Comparison of ENCODE assay signal across 15 cellular contexts in genomic region chr12:54463034-54463433, GRCh38. TPM values are rescaled to one million over a fixed set of nuclear protein-coding genes. Genes with fewer than 3 reads are reported as not detected.
A peak's percentile ranks its signal among the peaks of the same experiment; 100 is the strongest.
DNase-seq lines count a peak whose midpoint lies in the region; ATAC-seq, FAIRE-seq and TF ChIP-seq lines count a peak whose summit lies in the region.
"Had no signal": no experiment of that assay in that cellular context is flagged by ENCODE, and none has a peak within 500 bp of the region (broad histone marks: within the 10 kb centered on the region; RNA-seq: fewer than 3 reads in every experiment).

No MANE protein-coding gene starts in this region.

- no peak overlapping the region for H3K4me3 Mint-ChIP-seq in astrocyte (ENCODE audit: unreplicated experiment)
- H3K4me3 Mint-ChIP-seq: stimulated activated memory B cell treated with anti-CD40 and anti-IgM and Interleukin-4, amounts not matched to agents 10 μg/mL and 1 μg/mL and 100 μg/mL, for 72 hours; T-cell had no signal

- in situ Hi-C loops in HAP-1 (cut with MboI; ENCODE audit: low sequenced_read_pairs) = no loop called here

- H4K20me1 ChIP-seq in astrocyte (ENCODE audit: insufficient read depth, low read length) = no peaks in the 10 kb centered on the region

- WGBS in aorta, 2 donors = 54 to 64% methylated on average over 2 of the region's 2 CpGs

- H3K27me3 ChIP-seq in astrocyte (ENCODE audit: insufficient read depth, low read length) (peaks cover 25% of the 10 kb centered on the region), aorta (ENCODE audit: control insufficient read depth in 1 of 2, insufficient read depth in 2 of 2, low read length in 1 of 2) (no peaks in the 10 kb centered on the region), HAP-1 (ENCODE audit: low read depth) (no peaks in the 10 kb centered on the region)

- DNase-seq in Right ventricle myocardium inferior (ENCODE audit: missing footprints) (no peak), cardiac septum (ENCODE audit: low spot score) (no peak), astrocyte (ENCODE audit: low read depth) (peak; percentile 16), left ventricle myocardium superior (peak; percentile 34), aorta (no peak), HAP-1 (ENCODE audit: low spot score in 2 of 2) (no peak)
- DNase-seq: ACHN; activated CD4-positive, alpha-beta T cell treated with anti-CD3 and anti-CD28 coated beads, Interleukin-2, amount 50 U/mL, for 4 hours; activated naive CD4-positive, alpha-beta T cell treated with Interleukin-2 at 50 U/mL for 16 hours; GDM1; T-cell had no signal

- H3K4me1 Mint-ChIP-seq in astrocyte (ENCODE audit: low read depth, unreplicated experiment) = no peaks in the 10 kb centered on the region
- H3K4me1 Mint-ChIP-seq: stimulated activated memory B cell treated with anti-CD40 and anti-IgM and Interleukin-4, amounts not matched to agents 10 μg/mL and 1 μg/mL and 100 μg/mL, for 72 hours; T-cell had no signal

- no peak overlapping the region for H3K4me2 ChIP-seq in astrocyte (ENCODE audit: low read length)

- H3K4me3 ChIP-seq in astrocyte (ENCODE audit: insufficient read depth, low read depth, low read length) (no peak overlapping the region), aorta (ENCODE audit: low read length in 2 of 2) (no peak overlapping the region), HAP-1 (no peak overlapping the region)

- H3K4me1 ChIP-seq in astrocyte (ENCODE audit: insufficient read depth, low read length) = no peaks in the 10 kb centered on the region
- H3K4me1 ChIP-seq in aorta (ENCODE audit: control insufficient read depth in 1 of 2, insufficient read depth in 2 of 2, low read length in 2 of 2) = no peaks in the 10 kb centered on the region
- H3K4me1 ChIP-seq in HAP-1 = peaks cover 3% of the 10 kb centered on the region

- no peaks in the 10 kb centered on the region for H3K9me3 ChIP-seq in astrocyte (ENCODE audit: insufficient read depth, low read depth, low read length)
- H3K9me3 ChIP-seq in aorta (ENCODE audit: control insufficient read depth, low read length) = no peaks in the 10 kb centered on the region
- no peaks in the 10 kb centered on the region for H3K9me3 ChIP-seq in HAP-1

- H3K27me3 Mint-ChIP-seq in astrocyte (ENCODE audit: low read depth, unreplicated experiment) = peaks cover 4% of the 10 kb centered on the region
- H3K27me3 Mint-ChIP-seq: stimulated activated memory B cell treated with anti-CD40 and anti-IgM and Interleukin-4, amounts not matched to agents 10 μg/mL and 1 μg/mL and 100 μg/mL, for 72 hours had no signal

- intact Hi-C loops in Right ventricle myocardium inferior (cut with DNase I) (no loop called here), cardiac septum (cut with DNase I) (no loop called here), left ventricle myocardium superior (cut with micrococcal nuclease) (no loop called here), aorta (cut with DNase I) (no loop called here)

- H3K27ac ChIP-seq in astrocyte (ENCODE audit: low read depth, low read length) (no peak overlapping the region), aorta (ENCODE audit: low read depth in 1 of 2, low read length in 2 of 2) (no peak overlapping the region)

- no peaks in the 10 kb centered on the region for H3K9me3 Mint-ChIP-seq in astrocyte (ENCODE audit: unreplicated experiment)
- H3K9me3 Mint-ChIP-seq: stimulated activated memory B cell treated with anti-CD40 and anti-IgM and Interleukin-4, amounts not matched to agents 10 μg/mL and 1 μg/mL and 100 μg/mL, for 72 hours; T-cell had no signal

- ATAC-seq in Right ventricle myocardium inferior (peak; percentile 80), left ventricle myocardium superior (peak; percentile 61), aorta (ENCODE audit: low FRiP score) (peak; percentile 54), GM18907 (IDR thresholded peaks at IDR 0.05; ENCODE audit: unreplicated experiment) (no peak), GM21367 (IDR thresholded peaks at IDR 0.05; ENCODE audit: unreplicated experiment) (no peak)
- ATAC-seq: stimulated activated memory B cell treated with anti-CD40 and anti-IgM and Interleukin-4, amounts not matched to agents 10 μg/mL and 1 μg/mL and 100 μg/mL, for 72 hours; T-cell had no signal

- H3K9ac ChIP-seq in astrocyte (ENCODE audit: low read length) = no peak overlapping the region

- no peak for TF ChIP-seq CTCF in astrocyte (IDR thresholded peaks at IDR 0.05; ENCODE audit: insufficient read depth, low read depth, low read length)

- FAIRE-seq in astrocyte (lab: Jason Lieb, UNC) = no peak

- H3K27ac Mint-ChIP-seq in astrocyte (ENCODE audit: unreplicated experiment) = no peak overlapping the region
- H3K27ac Mint-ChIP-seq: stimulated activated memory B cell treated with anti-CD40 and anti-IgM and Interleukin-4, amounts not matched to agents 10 μg/mL and 1 μg/mL and 100 μg/mL, for 72 hours; T-cell had no signal

- H3K79me2 ChIP-seq in astrocyte (ENCODE audit: insufficient read depth, low read length) = no peaks in the 10 kb centered on the region

- H3K36me3 ChIP-seq in astrocyte (ENCODE audit: insufficient read depth, low read length) (no peaks in the 10 kb centered on the region), aorta (ENCODE audit: control insufficient read depth in 1 of 2, insufficient read depth in 2 of 2, low read length in 1 of 2) (no peaks in the 10 kb centered on the region), HAP-1 (replicated peaks) (peaks cover 55% of the 10 kb centered on the region)

- H2AFZ ChIP-seq in astrocyte (ENCODE audit: low read depth, low read length) = no peak overlapping the region

- no peaks in the 10 kb centered on the region for H3K36me3 Mint-ChIP-seq in astrocyte (ENCODE audit: low read depth, unreplicated experiment)
- H3K36me3 Mint-ChIP-seq: stimulated activated memory B cell treated with anti-CD40 and anti-IgM and Interleukin-4, amounts not matched to agents 10 μg/mL and 1 μg/mL and 100 μg/mL, for 72 hours; T-cell had no signal

RNA-seq across cellular contexts. Expression of gene GTSF1, which starts 10.4 kb away (rescaled TPM):
- total RNA-seq in Right ventricle myocardium inferior (0.38 TPM), cardiac septum (not detected), astrocyte (not detected in 2 replicates), left ventricle myocardium superior (not detected), aorta (not detected)
- 1 to 10 TPM in 1 of 2 donors, not detected in 1; 1.5 TPM for polyA plus RNA-seq in aorta
- polyA plus RNA-seq: neural cell had no signal

RNA-seq across cellular contexts. Expression of gene NCKAP1L, which starts 34.5 kb away (rescaled TPM):
- total RNA-seq in Right ventricle myocardium inferior (10.7 TPM), cardiac septum (4.5 TPM), astrocyte (0.16 TPM in 1 of 2 replicates, not detected in the other), left ventricle myocardium superior (7.8 TPM), aorta (10 to 100 TPM; 39.8 to 47.7 TPM)
- 1 to 10 TPM; 3.4 to 5.4 TPM for polyA plus RNA-seq in aorta

RNA-seq across cellular contexts. Expression of gene ITGA5, which starts 44.0 kb away (rescaled TPM):
- 53.5 TPM for total RNA-seq in Right ventricle myocardium inferior
- 48.2 TPM for total RNA-seq in cardiac septum
- 317 and 382 TPM in 2 replicates for total RNA-seq in astrocyte
- total RNA-seq in left ventricle myocardium superior = 44.1 TPM
- total RNA-seq in aorta = 1,000 to 10,000 TPM in 1 of 2 donors, 100 to 1,000 TPM in 1; 241 to 1,416 TPM
- polyA plus RNA-seq in aorta = 100 to 1,000 TPM in 1 of 2 donors, 10 to 100 TPM in 1; 26.5 to 464 TPM
- polyA plus RNA-seq: neural cell had no signal

Comparison
In these comparisons a context has a peak if more than half of its experiments do, and no peak if none do; other contexts are left out.
1. DNase-seq: peak in astrocyte (single experiment) and left ventricle myocardium superior (single experiment); none in Right ventricle myocardium inferior (single experiment), cardiac septum (single experiment), aorta (0 of 2) and HAP-1 (0 of 2).
2. ATAC-seq: peak in Right ventricle myocardium inferior (single experiment), left ventricle myocardium superior (single experiment) and aorta (single experiment); none in GM18907 (single experiment) and GM21367 (single experiment).